18 cellular contexts compared by ENCODE assay signal in the genomic region with DNA sequence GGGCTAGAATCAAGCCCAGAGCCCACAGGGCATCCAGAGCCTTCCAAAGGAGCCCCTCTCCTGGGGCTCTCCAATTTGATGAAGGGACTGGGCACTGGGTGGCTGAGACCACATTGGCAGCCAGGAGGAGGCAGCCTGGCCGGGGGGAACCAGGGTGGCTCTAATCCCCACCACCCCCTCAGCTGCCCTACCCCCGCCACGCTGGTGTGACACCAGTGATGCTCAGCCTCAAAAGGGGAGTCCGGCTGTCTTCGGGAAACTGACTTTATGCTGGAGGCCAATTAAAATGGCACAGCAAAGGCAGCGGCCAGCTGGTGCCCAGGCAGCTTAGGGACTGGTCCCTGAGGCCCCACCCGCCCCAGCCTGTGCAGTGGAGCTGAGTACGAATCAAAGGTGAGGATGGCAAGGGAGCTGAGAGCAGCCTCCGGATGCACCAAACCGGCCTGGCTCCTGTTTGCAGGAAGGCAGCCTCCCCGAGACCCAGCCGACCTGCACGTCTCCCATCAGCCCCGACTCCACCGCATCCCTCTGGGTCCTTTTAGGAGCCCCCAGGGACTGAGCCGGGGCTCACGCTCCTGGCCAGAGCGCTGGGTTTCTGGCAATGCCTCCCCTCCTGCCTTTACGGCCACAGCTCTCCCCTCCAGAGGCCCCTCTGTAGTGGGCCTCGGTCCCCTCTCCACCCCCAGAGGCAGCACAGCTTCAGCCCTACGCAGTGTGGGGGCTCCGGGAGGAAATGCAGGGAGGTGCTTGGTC. TPM values are rescaled to one million over a fixed set of nuclear protein-coding genes. Genes with fewer than 3 reads are reported as not detected.
A peak's percentile ranks its signal among the peaks of the same experiment; 100 is the strongest.
DNase-seq lines count a peak whose midpoint lies in the region; ATAC-seq, FAIRE-seq and TF ChIP-seq lines count a peak whose summit lies in the region.
"Had no signal": no experiment of that assay in that cellular context is flagged by ENCODE, and none has a peak within 500 bp of the region (broad histone marks: within the 10 kb centered on the region; RNA-seq: fewer than 3 reads in every experiment).

No MANE protein-coding gene starts in this region.

- CTCF ChIA-PET in HepG2 (lab: Yijun Ruan, JAX; ENCODE audit: low intra/inter-chr PET ratio, low total read pairs): no interaction called here

- no TSS peak for BruUV-seq in HepG2 (replicated peaks; lab: Mats Ljungman, UMichigan)

- POLR2A ChIA-PET in HepG2 (lab: Yijun Ruan, JAX): no interaction called here

- H2BK15ac ChIP-seq in neuronal stem cell (ENCODE audit: low read length): no peak overlapping the region

- TF ChIP-seq POLR2A in HepG2 (IDR thresholded peaks at IDR 0.05; ENCODE audit: insufficient read depth in 1 of 2, low read depth in 2 of 2, low read length in 2 of 2): no peak

- peak; percentile 27 for DNase-seq in Right ventricle myocardium superior
- no peak for DNase-seq in heart right ventricle
- DNase-seq in chondrocyte (ENCODE audit: low spot score): peak; percentile 81
- no peak for DNase-seq in neuronal stem cell (ENCODE audit: low spot score)
- DNase-seq in urothelium cell line (ENCODE audit: low spot score): no peak
- no peak for DNase-seq in HepG2 (ENCODE audit: low spot score)
- no peak for DNase-seq in NCI-H526 (lab: John Stamatoyannopoulos, UW)
- DNase-seq: 8988T; CD4-positive, alpha-beta memory T cell; DMS153; GF-D8 had no signal

- no peak overlapping the region for H3K4ac ChIP-seq in neuronal stem cell (ENCODE audit: low read length)

- H3K27ac Mint-ChIP-seq in chondrocyte (ENCODE audit: unreplicated experiment): no peak overlapping the region
- H3K27ac Mint-ChIP-seq: CD14-positive monocyte; CD4-positive, alpha-beta memory T cell had no signal

- peaks cover 22% of the 10 kb centered on the region for H3K4me1 Mint-ChIP-seq in chondrocyte (ENCODE audit: low read depth)
- H3K4me1 Mint-ChIP-seq: CD14-positive monocyte had no signal

- no peak for TF ChIP-seq RAD21 in HepG2 (CRISPR knock-in tag; IDR thresholded peaks at IDR 0.05)

- FAIRE-seq in urothelium cell line (lab: Jason Lieb, UNC) (peak; percentile 35), HepG2 (lab: Jason Lieb, UNC) (no peak)
- FAIRE-seq: H1 had no signal

- H2BK120ac ChIP-seq in neuronal stem cell (ENCODE audit: low read depth, low read length): peak overlapping the region; percentile 18

- ATAC-seq in Right ventricle myocardium superior (ENCODE audit: poor library complexity) (no peak), heart right ventricle (no peak), HepG2 (no peak)

- peak overlapping the region; percentile 89 for H3K14ac ChIP-seq in neuronal stem cell (ENCODE audit: low read length)

- no peaks in the 10 kb centered on the region for H3K79me2 ChIP-seq in HepG2 (ENCODE audit: insufficient read depth, low read length)

- H3K18ac ChIP-seq in neuronal stem cell (ENCODE audit: low read length): peak overlapping the region; percentile 57

- no peak overlapping the region for H4K91ac ChIP-seq in neuronal stem cell (ENCODE audit: low read depth, low read length, poor library complexity)

- H2AFZ ChIP-seq in neuronal stem cell (ENCODE audit: low read length) (no peak overlapping the region), HepG2 (ENCODE audit: low read length) (no peak overlapping the region)

- H3K36me3 ChIP-seq in heart right ventricle (no peaks in the 10 kb centered on the region), neuronal stem cell (replicated peaks in 1 of 2; ENCODE audit: control insufficient read depth in 2 of 2, insufficient read depth in 2 of 2, low read length in 2 of 2) (peaks cover 0 to 2% of the 10 kb centered on the region in 2 donors), HepG2 (replicated peaks in 1 of 2; ENCODE audit: control insufficient read depth in 1 of 2, insufficient read depth in 2 of 2, low read length in 2 of 2) (no peaks in the 10 kb centered on the region)
- H3K36me3 ChIP-seq: BLaER1, HAP-1 had no signal

- H2AK5ac ChIP-seq in neuronal stem cell (ENCODE audit: low read depth, low read length): peak overlapping the region; percentile 56

- H3K4me1 ChIP-seq in heart right ventricle: peaks cover 0 to 5% (median 0%) of the 10 kb centered on the region in 9 donors
- peaks cover 0 to 10% of the 10 kb centered on the region in 2 donors for H3K4me1 ChIP-seq in neuronal stem cell (ENCODE audit: control insufficient read depth in 2 of 2, insufficient read depth in 1 of 2, low read depth in 1 of 2, low read length in 2 of 2)
- no peaks in the 10 kb centered on the region for H3K4me1 ChIP-seq in HepG2 (ENCODE audit: insufficient read depth, low read length)
- H3K4me1 ChIP-seq: HAP-1 had no signal

- H3K27ac ChIP-seq in heart right ventricle (no peak overlapping the region), neuronal stem cell (replicated peaks; ENCODE audit: low read length) (no peak overlapping the region), HepG2 (ENCODE audit: extremely low read length, insufficient read depth, low read length) (no peak overlapping the region)
- H3K27ac ChIP-seq: BLaER1 had no signal

- H3K27me3 Mint-ChIP-seq in chondrocyte (ENCODE audit: low read depth): peaks cover 19% of the 10 kb centered on the region

- H3K23ac ChIP-seq in neuronal stem cell (ENCODE audit: low read depth, low read length, poor library complexity): peak overlapping the region; percentile 75

- no peak overlapping the region for H3K4me3 Mint-ChIP-seq in chondrocyte (ENCODE audit: unreplicated experiment)
- H3K4me3 Mint-ChIP-seq: CD14-positive monocyte had no signal

- no peak overlapping the region for H4K8ac ChIP-seq in neuronal stem cell (ENCODE audit: low read depth, low read length)

- H3K9ac ChIP-seq in neuronal stem cell (ENCODE audit: low read depth, low read length, poor library complexity) (no peak overlapping the region), HepG2 (ENCODE audit: insufficient read depth, low read depth, low read length) (no peak overlapping the region)
- H3K9ac ChIP-seq: BLaER1 had no signal

- no peaks in the 10 kb centered on the region; the same call in 1 of the 2 replicates for H4K20me1 ChIP-seq in HepG2 (ENCODE audit: insufficient read depth, low read length)
- H4K20me1 ChIP-seq: BLaER1 had no signal

- no peaks in the 10 kb centered on the region for H3K36me3 Mint-ChIP-seq in chondrocyte (ENCODE audit: low read depth)
- H3K36me3 Mint-ChIP-seq: CD14-positive monocyte; CD4-positive, alpha-beta memory T cell had no signal

- H2BK12ac ChIP-seq in neuronal stem cell (ENCODE audit: low read length): no peak overlapping the region

- no peak overlapping the region for H2BK5ac ChIP-seq in neuronal stem cell (ENCODE audit: low read length)

- TF ChIP-seq CTCF in heart right ventricle (IDR thresholded peaks at IDR 0.05): no peak
- no peak for TF ChIP-seq CTCF in chondrocyte (IDR thresholded peaks at IDR 0.05)
- no peak for TF ChIP-seq CTCF in HepG2 (CRISPR knock-in tag; IDR thresholded peaks at IDR 0.05)

- no peak overlapping the region for H3K4me3 ChIP-seq in heart right ventricle
- no peak overlapping the region for H3K4me3 ChIP-seq in neuronal stem cell (ENCODE audit: low read length in 2 of 2)
- no peak overlapping the region for H3K4me3 ChIP-seq in HepG2 (replicated peaks in 1 of 3; ENCODE audit: insufficient read depth in 1 of 3, low read depth in 2 of 3, low read length in 3 of 3)
- H3K4me3 ChIP-seq: BLaER1, HAP-1 had no signal

- in situ Hi-C loops in HepG2 (cut with HindIII; ENCODE audit: extremely low pct_ligation_motif_present, low pct_unique_long_range_greater_than_20kb): no loop called here

- intact Hi-C loops in Right ventricle myocardium superior (cut with DNase I) (no loop called here), heart right ventricle (cut with DNase I) (no loop called here), HepG2 (cut with micrococcal nuclease; ENCODE audit: unreplicated experiment) (no loop called here)

- H3K4me2 ChIP-seq in neuronal stem cell (ENCODE audit: insufficient read depth, low read length, poor library complexity, severe bottlenecking): no peak overlapping the region
- no peak overlapping the region for H3K4me2 ChIP-seq in HepG2 (ENCODE audit: low read depth, low read length)
- H3K4me2 ChIP-seq: BLaER1 had no signal

- 88 to 90% methylated on average over 22 of the region's 22 CpGs for WGBS in heart right ventricle, 2 donors
- no CpG with 5 or more reads among the region's 22 CpGs for WGBS in neuronal stem cell (ENCODE audit: extremely low coverage in 2 of 2, insufficient read length in 2 of 2, insufficient replicate concordance in 1 of 2), 2 donors
- 42% methylated on average over 21 of the region's 22 CpGs for WGBS in HepG2 (ENCODE audit: low lambda C conversion rate)

- no peak for TF ChIP-seq EP300 in HepG2 (IDR thresholded peaks at IDR 0.05; ENCODE audit: low read depth in 2 of 2, low read length in 2 of 2)
- no peak for TF ChIP-seq EP300 in HepG2 (CRISPR knock-in tag; IDR thresholded peaks at IDR 0.05; ENCODE audit: borderline replicate concordance)

- H3K27me3 ChIP-seq in heart right ventricle (peaks cover 0 to 59% (median 42%) of the 10 kb centered on the region in 7 donors), neuronal stem cell (ENCODE audit: control insufficient read depth in 3 of 3, insufficient read depth in 3 of 3, low read depth in 1 of 3, low read length in 3 of 3) (peaks cover 0 to 3% (median 0%) of the 10 kb centered on the region in 3 experiments), HepG2 (ENCODE audit: control insufficient read depth in 1 of 2, insufficient read depth in 2 of 2, low read length in 2 of 2) (peaks cover 3 to 11% of the 10 kb centered on the region in 2 experiments)
- H3K27me3 ChIP-seq: BLaER1 had no signal

- H3K9me3 ChIP-seq in heart right ventricle (peaks cover 0 to 9% (median 0%) of the 10 kb centered on the region in 11 donors), neuronal stem cell (replicated peaks in 1 of 2; ENCODE audit: control insufficient read depth in 2 of 2, insufficient read depth in 1 of 2, low read depth in 1 of 2, low read length in 2 of 2) (peaks cover 7 to 9% of the 10 kb centered on the region in 2 donors), HepG2 (ENCODE audit: low read length) (no peaks in the 10 kb centered on the region)

- peaks cover 2% of the 10 kb centered on the region for H3K79me1 ChIP-seq in neuronal stem cell (ENCODE audit: low read depth, low read length)

- H3K9me3 Mint-ChIP-seq in chondrocyte (ENCODE audit: low read depth): peaks cover 8% of the 10 kb centered on the region

RNA-seq across cellular contexts. Expression of gene CHRNA4, which starts 28.5 kb away (rescaled TPM):
- total RNA-seq in Right ventricle myocardium superior: 1.5 TPM
- 1 to 10 TPM in 4 of 10 donors, under 1 TPM in 2, not detected in 4; 0.38 to 1.5 (median 1.1) TPM for total RNA-seq in heart right ventricle
- under 1 TPM; 0.06 to 0.22 TPM for polyA plus RNA-seq in heart right ventricle
- total RNA-seq in chondrocyte: not detected in 3 replicates
- 0.29 TPM for polyA plus RNA-seq in neuronal stem cell (2013, experiment 1 of 2)
- polyA plus RNA-seq in neuronal stem cell (2013, experiment 2 of 2): 0.19 TPM
- total RNA-seq in HepG2 (2016; rRNA removed; fragmentation: Illumina TruSeq; extraction: Trizol): not detected in 2 replicates
- not detected in 2 replicates for total RNA-seq in HepG2 (2016; cell fraction: cytosol; rRNA removed; fragmentation: Illumina TruSeq; extraction: Trizol; ENCODE audit: low read depth)
- total RNA-seq in HepG2 (2016; cell fraction: insoluble cytoplasmic fraction; rRNA removed; fragmentation: Illumina TruSeq; extraction: Trizol): not detected in 2 replicates
- total RNA-seq in HepG2 (2016; cell fraction: membrane; rRNA removed; fragmentation: Illumina TruSeq; extraction: Trizol): not detected in 2 replicates
- total RNA-seq in HepG2 (2016; cell fraction: nucleus; rRNA removed; fragmentation: Illumina TruSeq; extraction: Trizol): not detected in 2 replicates
- not detected in 2 replicates for polyA plus RNA-seq in HepG2 (2011; rRNA removed)
- polyA plus RNA-seq in HepG2 (2011; cell fraction: cytosol; rRNA removed): 0.06 TPM in 1 of 2 replicates, not detected in the other
- polyA plus RNA-seq in HepG2 (2011; cell fraction: nucleus; rRNA removed): 0.10 and 0.14 TPM in 2 replicates
- polyA plus RNA-seq in HepG2 (2012): 0.11 TPM in 1 of 2 replicates, not detected in the other
- polyA plus RNA-seq in HepG2 (2016; cell fraction: cytosol; fragmentation: Illumina TruSeq; extraction: Trizol; ENCODE audit: low read depth): not detected in 2 replicates
- polyA plus RNA-seq in HepG2 (2016; cell fraction: insoluble cytoplasmic fraction; fragmentation: Illumina TruSeq; extraction: Trizol; ENCODE audit: low read depth): not detected in 2 replicates
- not detected in 2 replicates for polyA plus RNA-seq in HepG2 (2016; cell fraction: membrane; fragmentation: Illumina TruSeq; extraction: Trizol; ENCODE audit: low read depth)
- not detected in 2 replicates for polyA plus RNA-seq in HepG2 (2016; cell fraction: nucleus; fragmentation: Illumina TruSeq; extraction: Trizol; ENCODE audit: insufficient read depth, low read depth)
- polyA minus RNA-seq in HepG2 (2011; rRNA and poly(A)+ RNA removed; ENCODE audit: low replicate concordance): not detected in 2 replicates
- polyA minus RNA-seq in HepG2 (2011; cell fraction: cytosol; rRNA and poly(A)+ RNA removed): not detected in 2 replicates
- polyA minus RNA-seq in HepG2 (2011; cell fraction: nucleus; rRNA and poly(A)+ RNA removed): not detected in 2 replicates
- total RNA-seq: CD4-positive, alpha-beta memory T cell; HT-29 had no signal
- polyA plus RNA-seq: AG04450; CD14-positive monocyte; CD4-positive, alpha-beta memory T cell had no signal

RNA-seq across cellular contexts. Expression of gene COL20A1, which starts 39.7 kb away (rescaled TPM):
- not detected for total RNA-seq in Right ventricle myocardium superior
- under 1 TPM in 2 of 10 donors, not detected in 8; 0.26 to 0.30 TPM for total RNA-seq in heart right ventricle
- not detected for polyA plus RNA-seq in heart right ventricle
- 0.21 TPM in 1 of 3 replicates, not detected in the others for total RNA-seq in chondrocyte
- 0.13 TPM for polyA plus RNA-seq in neuronal stem cell (2013, experiment 1 of 2)
- polyA plus RNA-seq in neuronal stem cell (2013, experiment 2 of 2): 0.08 TPM
- not detected in 2 replicates for total RNA-seq in HepG2 (2016; rRNA removed; fragmentation: Illumina TruSeq; extraction: Trizol)
- not detected in 2 replicates for total RNA-seq in HepG2 (2016; cell fraction: cytosol; rRNA removed; fragmentation: Illumina TruSeq; extraction: Trizol; ENCODE audit: low read depth)
- not detected in 2 replicates for total RNA-seq in HepG2 (2016; cell fraction: insoluble cytoplasmic fraction; rRNA removed; fragmentation: Illumina TruSeq; extraction: Trizol)
- total RNA-seq in HepG2 (2016; cell fraction: membrane; rRNA removed; fragmentation: Illumina TruSeq; extraction: Trizol): not detected in 2 replicates
- not detected in 2 replicates for total RNA-seq in HepG2 (2016; cell fraction: nucleus; rRNA removed; fragmentation: Illumina TruSeq; extraction: Trizol)
- 0.03 TPM in 1 of 2 replicates, not detected in the other for polyA plus RNA-seq in HepG2 (2011; rRNA removed)
- polyA plus RNA-seq in HepG2 (2011; cell fraction: cytosol; rRNA removed): 0.03 TPM in 1 of 2 replicates, not detected in the other
- polyA plus RNA-seq in HepG2 (2011; cell fraction: nucleus; rRNA removed): 0.09 and 0.14 TPM in 2 replicates
- polyA plus RNA-seq in HepG2 (2012): not detected in 2 replicates
- not detected in 2 replicates for polyA plus RNA-seq in HepG2 (2016; cell fraction: cytosol; fragmentation: Illumina TruSeq; extraction: Trizol; ENCODE audit: low read depth)
- polyA plus RNA-seq in HepG2 (2016; cell fraction: insoluble cytoplasmic fraction; fragmentation: Illumina TruSeq; extraction: Trizol; ENCODE audit: low read depth): not detected in 2 replicates
- not detected in 2 replicates for polyA plus RNA-seq in HepG2 (2016; cell fraction: membrane; fragmentation: Illumina TruSeq; extraction: Trizol; ENCODE audit: low read depth)
- not detected in 2 replicates for polyA plus RNA-seq in HepG2 (2016; cell fraction: nucleus; fragmentation: Illumina TruSeq; extraction: Trizol; ENCODE audit: insufficient read depth, low read depth)
- not detected in 2 replicates for polyA minus RNA-seq in HepG2 (2011; rRNA and poly(A)+ RNA removed; ENCODE audit: low replicate concordance)
- not detected in 2 replicates for polyA minus RNA-seq in HepG2 (2011; cell fraction: cytosol; rRNA and poly(A)+ RNA removed)
- polyA minus RNA-seq in HepG2 (2011; cell fraction: nucleus; rRNA and poly(A)+ RNA removed): under 0.01 and 0.12 TPM in 2 replicates
- total RNA-seq: A673 had no signal
- polyA plus RNA-seq: AG04450; CD14-positive monocyte; CD4-positive, alpha-beta memory T cell had no signal

Comparison
In these comparisons a context has a peak if more than half of its experiments do, and no peak if none do; other contexts are left out.
1. DNase-seq: peak in Right ventricle myocardium superior (single experiment) and chondrocyte (single experiment); none in heart right ventricle (0 of 2), neuronal stem cell (single experiment), urothelium cell line (single experiment), HepG2 (single experiment) and NCI-H526 (0 of 2).